In genomic region chr3:126134219-126134975, GRCh38 we compare ENCODE assay signal across 1 cellular context.
TF ChIP-seq lines count a peak whose summit lies in the region.

No MANE protein-coding gene starts in this region.

TF ChIP-seq in H1, 55 proteins besides CTCF, POLR2A, EP300 and RAD21:
- TF ChIP-seq, protein P1, sequence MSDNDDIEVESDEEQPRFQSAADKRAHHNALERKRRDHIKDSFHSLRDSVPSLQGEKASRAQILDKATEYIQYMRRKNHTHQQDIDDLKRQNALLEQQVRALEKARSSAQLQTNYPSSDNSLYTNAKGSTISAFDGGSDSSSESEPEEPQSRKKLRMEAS (IDR thresholded peaks at IDR 0.05), result peak; percentile 92
- peak in 1 of 2 experiments; percentile 58; a peak in 1 of 4 replicates for TF ChIP-seq HDAC2 (IDR thresholded peaks at IDR 0.05; ENCODE audit: borderline replicate concordance in 1 of 2, low read depth in 2 of 2, low read length in 2 of 2)
- no peak for TF ChIP-seq ATF2 (IDR thresholded peaks at IDR 0.05; ENCODE audit: low read length)
- TF ChIP-seq, protein P2, sequence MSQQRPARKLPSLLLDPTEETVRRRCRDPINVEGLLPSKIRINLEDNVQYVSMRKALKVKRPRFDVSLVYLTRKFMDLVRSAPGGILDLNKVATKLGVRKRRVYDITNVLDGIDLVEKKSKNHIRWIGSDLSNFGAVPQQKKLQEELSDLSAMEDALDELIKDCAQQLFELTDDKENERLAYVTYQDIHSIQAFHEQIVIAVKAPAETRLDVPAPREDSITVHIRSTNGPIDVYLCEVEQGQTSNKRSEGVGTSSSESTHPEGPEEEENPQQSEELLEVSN (IDR thresholded peaks at IDR 0.05), result peak; percentile 91
- TF ChIP-seq NRF1 (IDR thresholded peaks at IDR 0.05; ENCODE audit: low read depth, low read length), result no peak
- TF ChIP-seq BACH1 (IDR thresholded peaks at IDR 0.05; ENCODE audit: low read length), result peak; percentile 27; the same call in 1 of the 2 replicates
- 0 out of 2 replicates have a peak, but pooled peaks have one; percentile 24 for TF ChIP-seq SUZ12 (IDR thresholded peaks at IDR 0.05; ENCODE audit: low read length)
- 0 out of 2 replicates have a peak, but pooled peaks have one; percentile 12 for TF ChIP-seq TAF1 (IDR thresholded peaks at IDR 0.05; ENCODE audit: low read depth, low read length)
